ENCODE assay signal across 9 cellular contexts in genomic region chr17:72477529-72477928, GRCh38.
A peak's percentile ranks its signal among the peaks of the same experiment; 100 is the strongest.
DNase-seq lines count a peak whose midpoint lies in the region; ATAC-seq and TF ChIP-seq lines count a peak whose summit lies in the region.
"Had no signal": no experiment of that assay in that cellular context is flagged by ENCODE, and none has a peak within 500 bp of the region (broad histone marks: within the 10 kb centered on the region; RNA-seq: fewer than 3 reads in every experiment).

No MANE protein-coding gene starts in this region.

- ATAC-seq in upper lobe of right lung (peak; percentile 57), GM19395 (IDR thresholded peaks at IDR 0.05; ENCODE audit: unreplicated experiment) (no peak)

- H3K36me3 ChIP-seq in breast epithelium = no peaks in the 10 kb centered on the region
- no peaks in the 10 kb centered on the region for H3K36me3 ChIP-seq in mammary epithelial cell (ENCODE audit: insufficient read depth, low read length)
- H3K36me3 ChIP-seq in esophagus squamous epithelium = no peaks in the 10 kb centered on the region
- no peaks in the 10 kb centered on the region for H3K36me3 ChIP-seq in upper lobe of right lung

- no TSS peak for BruUV-seq in mammary epithelial cell (replicated peaks; lab: Mats Ljungman, UMichigan)

- CTCF ChIA-PET in mammary epithelial cell (lab: Charles Lee; ENCODE audit: low non-redundant PET) = no interaction called here

- no peak overlapping the region for H3K4me2 ChIP-seq in mammary epithelial cell (ENCODE audit: insufficient read depth, low read depth, low read length)

- intact Hi-C loops in breast epithelium (cut with DNase I; ENCODE audit: low total_unique reads) = loop anchor here (5.0 kb wide), 1 partner anchor 1760 kb away; no protein-coding TSS in a partner anchor
- intact Hi-C loops in mammary epithelial cell (cut with micrococcal nuclease) = no loop called here
- intact Hi-C loops in esophagus squamous epithelium (cut with DNase I) = no loop called here
- intact Hi-C loops in upper lobe of right lung (cut with DNase I) = no loop called here

- peak overlapping the region; percentile 13 to 46 for H3K27ac ChIP-seq in breast epithelium
- no peak overlapping the region for H3K27ac ChIP-seq in mammary epithelial cell (ENCODE audit: insufficient read depth, low read depth, low read length)
- peak overlapping the region in 3 of 4 donors; percentile 65 to 78 (median 72) for H3K27ac ChIP-seq in esophagus squamous epithelium
- H3K27ac ChIP-seq in upper lobe of right lung = no peak overlapping the region

- H3K27me3 ChIP-seq in breast epithelium = no peaks in the 10 kb centered on the region
- H3K27me3 ChIP-seq in mammary epithelial cell (ENCODE audit: insufficient read depth, low read length) = no peaks in the 10 kb centered on the region
- H3K27me3 ChIP-seq in esophagus squamous epithelium = peaks cover 0 to 11% (median 0%) of the 10 kb centered on the region in 4 donors
- no peaks in the 10 kb centered on the region for H3K27me3 ChIP-seq in upper lobe of right lung

- dilution Hi-C loops in mammary epithelial cell (cut with HindIII; ENCODE audit: low sequenced_read_pairs) = no loop called here

- 87% methylated on average over 5 of the region's 7 CpGs for WGBS in mammary epithelial cell (ENCODE audit: low coverage, missing lambda C conversion rate)
- whole genome bisulfite sequencing in esophagus squamous epithelium, 2 donors = 57 to 73% methylated on average over 7 of the region's 7 CpGs

- H4K20me1 ChIP-seq in mammary epithelial cell (ENCODE audit: insufficient read depth, low read length) = peaks cover 4% of the 10 kb centered on the region

- H3K79me2 ChIP-seq in mammary epithelial cell (ENCODE audit: insufficient read depth, low read length) = peaks cover 94% of the 10 kb centered on the region

- in situ Hi-C loops in mammary epithelial cell (cut with MboI; ENCODE audit: low sequenced_read_pairs in 2 of 2) = no loop called here

- H3K9ac ChIP-seq in mammary epithelial cell (ENCODE audit: insufficient read depth, low read length) = no peak overlapping the region

- no peak overlapping the region for H2AFZ ChIP-seq in mammary epithelial cell (ENCODE audit: low read depth, low read length)

- H3K4me3 ChIP-seq in breast epithelium (no peak overlapping the region), mammary epithelial cell (replicated peaks in 1 of 3; ENCODE audit: insufficient read depth in 1 of 3, low read depth in 2 of 3, low read length in 3 of 3) (no peak overlapping the region), esophagus squamous epithelium (peak overlapping the region in 1 of 4 donors; percentile 15), upper lobe of right lung (no peak overlapping the region)

- peak in 1 of 2 donors; percentile 38 for DNase-seq in breast epithelium (ENCODE audit: low spot score in 2 of 2)
- no peak for DNase-seq in mammary epithelial cell
- DNase-seq in NCI-H524 (lab: John Stamatoyannopoulos, UW) = peak; percentile 67 to 91
- no peak for DNase-seq in esophagus squamous epithelium (lab: John Stamatoyannopoulos, UW)
- DNase-seq in upper lobe of right lung = no peak
- no peak for DNase-seq in HuH-7.5 (ENCODE audit: low spot score)
- DNase-seq in kidney glomerular epithelial cell (lab: John Stamatoyannopoulos, UW) = no peak
- DNase-seq: MM.1S had no signal

- TF ChIP-seq CTCF in breast epithelium (IDR thresholded peaks at IDR 0.05) = no peak
- TF ChIP-seq CTCF in mammary epithelial cell (conservative IDR thresholded peaks at IDR 0.05 in 1 of 2, IDR thresholded peaks at IDR 0.05 in 1 of 2; ENCODE audit: extremely low read depth in 1 of 2, insufficient read depth in 1 of 2, low read depth in 1 of 2, low read length in 2 of 2) = no peak
- no peak for TF ChIP-seq CTCF in esophagus squamous epithelium (IDR thresholded peaks at IDR 0.05)
- TF ChIP-seq CTCF in upper lobe of right lung (IDR thresholded peaks at IDR 0.05) = no peak

- no peaks in the 10 kb centered on the region for H3K4me1 ChIP-seq in breast epithelium
- H3K4me1 ChIP-seq in mammary epithelial cell (ENCODE audit: insufficient read depth, low read length) = no peaks in the 10 kb centered on the region
- peaks cover 12 to 45% (median 16%) of the 10 kb centered on the region in 3 donors for H3K4me1 ChIP-seq in esophagus squamous epithelium
- no peaks in the 10 kb centered on the region for H3K4me1 ChIP-seq in upper lobe of right lung

- H3K9me3 ChIP-seq in breast epithelium = no peaks in the 10 kb centered on the region
- H3K9me3 ChIP-seq in mammary epithelial cell (replicated peaks; ENCODE audit: insufficient read depth, low read length) = no peaks in the 10 kb centered on the region
- H3K9me3 ChIP-seq in esophagus squamous epithelium = no peaks in the 10 kb centered on the region
- H3K9me3 ChIP-seq in upper lobe of right lung = no peaks in the 10 kb centered on the region

- TF ChIP-seq POLR2A in breast epithelium (IDR thresholded peaks at IDR 0.05) (no peak), esophagus squamous epithelium (IDR thresholded peaks at IDR 0.05) (no peak)

Comparison
In these comparisons a context has a peak if more than half of its experiments do, and no peak if none do; other contexts are left out.
1. H3K27ac ChIP-seq: peak in breast epithelium (2 of 2) and esophagus squamous epithelium (3 of 4); none in mammary epithelial cell (single experiment) and upper lobe of right lung (single experiment).
2. DNase-seq: peak in NCI-H524 (2 of 2); none in mammary epithelial cell (single experiment), esophagus squamous epithelium (single experiment), upper lobe of right lung (single experiment), HuH-7.5 (single experiment) and kidney glomerular epithelial cell (single experiment).